1 cellular context compared by ENCODE assay signal in the genomic region with DNA sequence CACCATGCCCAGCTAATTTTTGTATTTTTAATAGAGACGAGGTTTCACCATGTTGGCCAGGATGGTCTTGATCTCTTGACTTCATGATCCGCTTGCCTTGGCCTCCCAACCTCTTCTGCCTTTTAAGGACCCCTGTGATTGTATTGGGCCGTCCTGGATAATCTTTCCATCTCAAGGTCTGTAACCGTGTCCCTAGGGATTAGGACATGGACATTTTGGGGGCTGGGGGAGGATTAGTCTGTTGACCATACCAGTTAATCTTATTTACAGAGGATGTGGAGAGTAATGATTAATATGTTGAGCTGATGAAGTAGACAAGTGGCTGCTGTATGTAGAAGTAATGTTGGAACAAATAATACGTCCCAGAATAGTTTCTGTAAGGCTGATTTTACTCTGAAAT.
TF ChIP-seq lines count a peak whose summit lies in the region.

No MANE protein-coding gene starts in this region.

TF ChIP-seq in GM12878, 131 proteins besides CTCF, POLR2A, EP300 and RAD21:
- TF ChIP-seq, protein P1, sequence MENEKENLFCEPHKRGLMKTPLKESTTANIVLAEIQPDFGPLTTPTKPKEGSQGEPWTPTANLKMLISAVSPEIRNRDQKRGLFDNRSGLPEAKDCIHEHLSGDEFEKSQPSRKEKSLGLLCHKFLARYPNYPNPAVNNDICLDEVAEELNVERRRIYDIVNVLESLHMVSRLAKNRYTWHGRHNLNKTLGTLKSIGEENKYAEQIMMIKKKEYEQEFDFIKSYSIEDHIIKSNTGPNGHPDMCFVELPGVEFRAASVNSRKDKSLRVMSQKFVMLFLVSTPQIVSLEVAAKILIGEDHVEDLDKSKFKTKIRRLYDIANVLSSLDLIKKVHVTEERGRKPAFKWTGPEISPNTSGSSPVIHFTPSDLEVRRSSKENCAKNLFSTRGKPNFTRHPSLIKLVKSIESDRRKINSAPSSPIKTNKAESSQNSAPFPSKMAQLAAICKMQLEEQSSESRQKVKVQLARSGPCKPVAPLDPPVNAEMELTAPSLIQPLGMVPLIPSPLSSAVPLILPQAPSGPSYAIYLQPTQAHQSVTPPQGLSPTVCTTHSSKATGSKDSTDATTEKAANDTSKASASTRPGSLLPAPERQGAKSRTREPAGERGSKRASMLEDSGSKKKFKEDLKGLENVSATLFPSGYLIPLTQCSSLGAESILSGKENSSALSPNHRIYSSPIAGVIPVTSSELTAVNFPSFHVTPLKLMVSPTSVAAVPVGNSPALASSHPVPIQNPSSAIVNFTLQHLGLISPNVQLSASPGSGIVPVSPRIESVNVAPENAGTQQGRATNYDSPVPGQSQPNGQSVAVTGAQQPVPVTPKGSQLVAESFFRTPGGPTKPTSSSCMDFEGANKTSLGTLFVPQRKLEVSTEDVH (IDR thresholded peaks at IDR 0.05; ENCODE audit: low read depth, partially characterized antibody) = no peak
- TF ChIP-seq EED (IDR thresholded peaks at IDR 0.05; ENCODE audit: low read depth) (no peak), NR2C2 (IDR thresholded peaks at IDR 0.05; ENCODE audit: borderline replicate concordance, control insufficient read depth, insufficient read length, low read depth) (no peak), STAT3 (IDR thresholded peaks at IDR 0.05; ENCODE audit: low read depth, low read length) (no peak), SPI1 (IDR thresholded peaks at IDR 0.05; ENCODE audit: borderline replicate concordance, insufficient read depth, low read depth, low read length) (no peak), RBBP5 (conservative IDR thresholded peaks at IDR 0.05) (no peak), POLR2AphosphoS5 (IDR thresholded peaks at IDR 0.05; ENCODE audit: low read length) (no peak), STAT1 (conservative IDR thresholded peaks at IDR 0.05) (no peak), NR2F1 (conservative IDR thresholded peaks at IDR 0.05) (no peak), MTA3 (IDR thresholded peaks at IDR 0.05; ENCODE audit: borderline replicate concordance, low read length) (no peak), CBX3 (IDR thresholded peaks at IDR 0.05; ENCODE audit: borderline replicate concordance, low read depth) (no peak), CREB1 (IDR thresholded peaks at IDR 0.05; ENCODE audit: low read depth) (no peak), IKZF2 (IDR thresholded peaks at IDR 0.05) (peak in 1 of 2 experiments; percentile 23; a peak in 1 of 4 replicates), YY1 (IDR thresholded peaks at IDR 0.05; ENCODE audit: low read depth, low read length) (no peak), BHLHE40 (IDR thresholded peaks at IDR 0.05; ENCODE audit: borderline replicate concordance in 1 of 2, low read depth in 2 of 2, low read length in 1 of 2) (no peak), MEF2B (IDR thresholded peaks at IDR 0.05; ENCODE audit: partially characterized antibody, poor library complexity, severe bottlenecking) (peak; percentile 68)
- TF ChIP-seq, protein P2, sequence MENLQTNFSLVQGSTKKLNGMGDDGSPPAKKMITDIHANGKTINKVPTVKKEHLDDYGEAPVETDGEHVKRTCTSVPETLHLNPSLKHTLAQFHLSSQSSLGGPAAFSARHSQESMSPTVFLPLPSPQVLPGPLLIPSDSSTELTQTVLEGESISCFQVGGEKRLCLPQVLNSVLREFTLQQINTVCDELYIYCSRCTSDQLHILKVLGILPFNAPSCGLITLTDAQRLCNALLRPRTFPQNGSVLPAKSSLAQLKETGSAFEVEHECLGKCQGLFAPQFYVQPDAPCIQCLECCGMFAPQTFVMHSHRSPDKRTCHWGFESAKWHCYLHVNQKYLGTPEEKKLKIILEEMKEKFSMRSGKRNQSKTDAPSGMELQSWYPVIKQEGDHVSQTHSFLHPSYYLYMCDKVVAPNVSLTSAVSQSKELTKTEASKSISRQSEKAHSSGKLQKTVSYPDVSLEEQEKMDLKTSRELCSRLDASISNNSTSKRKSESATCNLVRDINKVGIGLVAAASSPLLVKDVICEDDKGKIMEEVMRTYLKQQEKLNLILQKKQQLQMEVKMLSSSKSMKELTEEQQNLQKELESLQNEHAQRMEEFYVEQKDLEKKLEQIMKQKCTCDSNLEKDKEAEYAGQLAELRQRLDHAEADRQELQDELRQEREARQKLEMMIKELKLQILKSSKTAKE (IDR thresholded peaks at IDR 0.05; ENCODE audit: low read depth, poor library complexity, severe bottlenecking) = peak; percentile 12
- TF ChIP-seq, protein P3, sequence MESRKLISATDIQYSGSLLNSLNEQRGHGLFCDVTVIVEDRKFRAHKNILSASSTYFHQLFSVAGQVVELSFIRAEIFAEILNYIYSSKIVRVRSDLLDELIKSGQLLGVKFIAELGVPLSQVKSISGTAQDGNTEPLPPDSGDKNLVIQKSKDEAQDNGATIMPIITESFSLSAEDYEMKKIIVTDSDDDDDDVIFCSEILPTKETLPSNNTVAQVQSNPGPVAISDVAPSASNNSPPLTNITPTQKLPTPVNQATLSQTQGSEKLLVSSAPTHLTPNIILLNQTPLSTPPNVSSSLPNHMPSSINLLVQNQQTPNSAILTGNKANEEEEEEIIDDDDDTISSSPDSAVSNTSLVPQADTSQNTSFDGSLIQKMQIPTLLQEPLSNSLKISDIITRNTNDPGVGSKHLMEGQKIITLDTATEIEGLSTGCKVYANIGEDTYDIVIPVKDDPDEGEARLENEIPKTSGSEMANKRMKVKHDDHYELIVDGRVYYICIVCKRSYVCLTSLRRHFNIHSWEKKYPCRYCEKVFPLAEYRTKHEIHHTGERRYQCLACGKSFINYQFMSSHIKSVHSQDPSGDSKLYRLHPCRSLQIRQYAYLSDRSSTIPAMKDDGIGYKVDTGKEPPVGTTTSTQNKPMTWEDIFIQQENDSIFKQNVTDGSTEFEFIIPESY (IDR thresholded peaks at IDR 0.05) = no peak
